In genomic region chr1:245428681-245429080, GRCh38 we compare ENCODE assay signal across 28 cellular contexts.
"Had no signal": no experiment of that assay in that cellular context is flagged by ENCODE, and none has a peak within 500 bp of the region (broad histone marks: within the 10 kb centered on the region; RNA-seq: fewer than 3 reads in every experiment).

No MANE protein-coding gene starts in this region.

- H3K4me3 ChIP-seq: lower lobe of right lung, neural progenitor cell, ovary, prostate gland, spleen, suprapubic skin, thoracic aorta, tibial artery, upper lobe of right lung had no signal

- H3K9ac ChIP-seq: neural progenitor cell had no signal

- H3K9me3 Mint-ChIP-seq: natural killer cell; stimulated activated effector memory CD8-positive, alpha-beta T cell treated with anti-CD3 and anti-CD28 coated beads, Interleukin-12 subunit alpha, Interleukin-12 subunit beta, amount 100 ng/mL, for 72 hours; stimulated activated naive CD8-positive, alpha-beta T cell treated with anti-CD3 and anti-CD28 coated beads, Interleukin-15, Interleukin-2, amounts not matched to agents 100 ng/mL and 50 ng/mL, for 24 hours had no signal

- H3K4me1 ChIP-seq: lower lobe of right lung, neural progenitor cell, prostate gland, spleen, suprapubic skin, tibial artery, upper lobe of right lung had no signal

- H3K27me3 ChIP-seq: neural progenitor cell, neutrophil, ovary, spleen, suprapubic skin, tibial artery, upper lobe of right lung had no signal

- H3K4me1 Mint-ChIP-seq: naive B cell; natural killer cell; stimulated activated effector memory CD8-positive, alpha-beta T cell treated with anti-CD3 and anti-CD28 coated beads, Interleukin-12 subunit alpha, Interleukin-12 subunit beta, amount 100 ng/mL, for 72 hours had no signal

- H3K9me3 ChIP-seq: lower lobe of right lung, neutrophil, ovary, prostate gland, spleen, suprapubic skin, thoracic aorta, tibial artery, upper lobe of right lung had no signal

- H3K36me3 Mint-ChIP-seq: naive B cell; natural killer cell; neural progenitor cell; stimulated activated effector memory CD8-positive, alpha-beta T cell treated with anti-CD3 and anti-CD28 coated beads, Interleukin-12 subunit alpha, Interleukin-12 subunit beta, amount 100 ng/mL, for 72 hours had no signal

- H3K4me2 ChIP-seq: neural progenitor cell had no signal

- H3K27me3 Mint-ChIP-seq: stimulated activated naive CD8-positive, alpha-beta T cell treated with anti-CD3 and anti-CD28 coated beads, Interleukin-15, Interleukin-2, amounts not matched to agents 100 ng/mL and 50 ng/mL, for 24 hours had no signal

- H3K27ac Mint-ChIP-seq: naive B cell; natural killer cell; stimulated activated effector memory CD8-positive, alpha-beta T cell treated with anti-CD3 and anti-CD28 coated beads, Interleukin-12 subunit alpha, Interleukin-12 subunit beta, amount 100 ng/mL, for 72 hours; stimulated activated naive CD8-positive, alpha-beta T cell treated with anti-CD3 and anti-CD28 coated beads, Interleukin-15, Interleukin-2, amounts not matched to agents 100 ng/mL and 50 ng/mL, for 24 hours had no signal

- H3K4me3 Mint-ChIP-seq: naive B cell; natural killer cell; neural progenitor cell; stimulated activated effector memory CD8-positive, alpha-beta T cell treated with anti-CD3 and anti-CD28 coated beads, Interleukin-12 subunit alpha, Interleukin-12 subunit beta, amount 100 ng/mL, for 72 hours; stimulated activated naive CD8-positive, alpha-beta T cell treated with anti-CD3 and anti-CD28 coated beads, Interleukin-15, Interleukin-2, amounts not matched to agents 100 ng/mL and 50 ng/mL, for 24 hours had no signal

- H2AFZ ChIP-seq: neural progenitor cell had no signal

- DNase-seq: hippocampal formation; kidney glomerular epithelial cell; left cardiac atrium; lower lobe of right lung; mammary epithelial cell; mesenchymal stem cell; naive B cell; natural killer cell; occipital lobe; ovary; retina; right cardiac atrium; small intestine; spleen; stimulated activated CD4-positive, alpha-beta T cell treated with anti-CD3 and anti-CD28 coated beads, Interleukin-4, amount 100 ng/mL, for 24 hours; stimulated activated naive CD4-positive, alpha-beta T cell; tibial artery; trophoblast cell; upper lobe of right lung had no signal

- ATAC-seq: left cardiac atrium; left lobe of liver; lower lobe of right lung; natural killer cell; right cardiac atrium; sciatic nerve; stimulated activated effector memory CD8-positive, alpha-beta T cell treated with anti-CD3 and anti-CD28 coated beads, Interleukin-12 subunit alpha, Interleukin-12 subunit beta, amount 100 ng/mL, for 72 hours; upper lobe of right lung had no signal

- H3K36me3 ChIP-seq: lower lobe of right lung, neural progenitor cell, neutrophil, ovary, prostate gland, spleen, suprapubic skin, thoracic aorta, tibial artery, upper lobe of right lung had no signal

- H3K27ac ChIP-seq: lower lobe of right lung, neural progenitor cell, neutrophil, ovary, prostate gland, spleen, suprapubic skin, thoracic aorta, tibial artery, upper lobe of right lung had no signal
